8 cellular contexts compared by ENCODE assay signal in the genomic region with DNA sequence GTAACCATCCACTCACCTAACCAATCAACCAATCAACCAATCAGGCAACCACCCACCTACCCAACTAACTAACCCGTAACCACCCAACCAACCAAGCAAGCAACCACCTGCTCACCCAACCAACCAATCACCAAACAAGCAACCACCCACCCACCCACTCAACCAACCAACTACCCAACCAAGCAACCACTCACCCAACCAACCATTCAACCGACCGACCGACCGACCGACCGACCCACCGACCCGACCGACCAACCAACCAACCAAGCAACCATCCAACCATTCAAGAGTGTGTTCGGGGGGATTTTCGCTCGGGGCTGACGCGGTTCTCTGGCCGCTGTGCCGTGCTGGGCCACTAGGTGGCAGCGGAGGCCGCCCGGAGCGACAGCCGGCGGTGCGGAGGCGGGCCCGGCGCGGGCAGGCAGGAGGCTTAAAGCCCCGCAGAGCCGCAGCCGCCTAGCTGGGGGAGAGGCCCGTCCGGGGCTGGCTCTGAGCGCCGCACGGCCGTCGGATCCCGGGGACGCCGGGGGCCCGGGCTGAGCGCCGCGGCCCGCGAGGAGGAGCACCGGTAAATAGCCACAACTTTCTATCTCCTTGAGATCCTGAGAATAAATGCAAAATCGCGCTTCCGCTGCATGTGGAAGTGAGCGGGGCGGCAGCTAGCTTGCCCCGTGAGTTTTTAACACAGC. TPM values are rescaled to one million over a fixed set of nuclear protein-coding genes. Genes with fewer than 3 reads are reported as not detected.
DNase-seq lines count a peak whose midpoint lies in the region; ATAC-seq and TF ChIP-seq lines count a peak whose summit lies in the region.

A gene (plus strand): TSS at position 443 of the 689 bp plus-strand sequence. CDS start 1,617 bp downstream, outside the sequence.

- H3K4me1 Mint-ChIP-seq in activated T-cell treated with anti-CD3 and anti-CD28 coated beads, Interleukin-2, amount 50 U/mL, for 4 hours (ENCODE audit: low read depth), result peaks cover 2% of the 10 kb centered on the region
- no peaks in the 10 kb centered on the region for H3K4me1 Mint-ChIP-seq in neural crest cell
- no peaks in the 10 kb centered on the region for H3K4me1 Mint-ChIP-seq in stimulated activated naive CD8-positive, alpha-beta T cell treated with anti-CD3 and anti-CD28 coated beads, Interleukin-15, Interleukin-2, amounts not matched to agents 100 ng/mL and 50 ng/mL, for 24 hours (ENCODE audit: low read depth)

- H3K36me3 ChIP-seq in OCI-LY3 (replicated peaks; ENCODE audit: low read depth, low read length), result no peaks in the 10 kb centered on the region

- no peaks in the 10 kb centered on the region for H3K9me3 ChIP-seq in OCI-LY3 (ENCODE audit: insufficient read depth, low read length)

- DNase-seq in Ammon's horn (ENCODE audit: low spot score), result peak; percentile 64
- DNase-seq in activated T-cell treated with anti-CD3 and anti-CD28 coated beads, Interleukin-2, amount 50 U/mL, for 4 hours, result peak; percentile 68
- DNase-seq in fibroblast of mammary gland (ENCODE audit: low read depth), result peak; percentile 26
- DNase-seq in neural crest cell (ENCODE audit: low read depth, low spot score), result peak; percentile 76

- H3K4me2 ChIP-seq in OCI-LY3 (ENCODE audit: low read length), result peak within 1 kb of the TSS; percentile 66

- ATAC-seq in GM18909 (IDR thresholded peaks at IDR 0.05; ENCODE audit: poor library complexity, unreplicated experiment) (peak; percentile 91), HG03175 (IDR thresholded peaks at IDR 0.05; ENCODE audit: unreplicated experiment) (peak; percentile 88)
- peak; percentile 91 to 94 for ATAC-seq in activated T-cell treated with anti-CD3 and anti-CD28 coated beads, Interleukin-2, amount 50 U/mL, for 4 hours

- no peak within 1 kb of the TSS for H3K27ac Mint-ChIP-seq in neural crest cell (ENCODE audit: unreplicated experiment)
- no peak within 1 kb of the TSS for H3K27ac Mint-ChIP-seq in stimulated activated naive CD8-positive, alpha-beta T cell treated with anti-CD3 and anti-CD28 coated beads, Interleukin-15, Interleukin-2, amounts not matched to agents 100 ng/mL and 50 ng/mL, for 24 hours

- no peaks in the 10 kb centered on the region for H3K4me1 ChIP-seq in OCI-LY3 (ENCODE audit: low read length)

- peak within 1 kb of the TSS; percentile 55 for H3K4me3 Mint-ChIP-seq in activated T-cell treated with anti-CD3 and anti-CD28 coated beads, Interleukin-2, amount 50 U/mL, for 4 hours
- H3K4me3 Mint-ChIP-seq in neural crest cell, result no peak within 1 kb of the TSS
- H3K4me3 Mint-ChIP-seq in stimulated activated naive CD8-positive, alpha-beta T cell treated with anti-CD3 and anti-CD28 coated beads, Interleukin-15, Interleukin-2, amounts not matched to agents 100 ng/mL and 50 ng/mL, for 24 hours, result peak within 1 kb of the TSS; percentile 25

- H4K20me1 ChIP-seq in OCI-LY3 (ENCODE audit: insufficient read depth, low read length), result no peaks in the 10 kb centered on the region

- no peak within 1 kb of the TSS for H2AFZ ChIP-seq in OCI-LY3 (ENCODE audit: low read depth, low read length)

- H3K27me3 Mint-ChIP-seq in activated T-cell treated with anti-CD3 and anti-CD28 coated beads, Interleukin-2, amount 50 U/mL, for 4 hours (ENCODE audit: low read depth), result peaks cover 29% of the 10 kb centered on the region
- peaks cover 39% of the 10 kb centered on the region for H3K27me3 Mint-ChIP-seq in neural crest cell (ENCODE audit: low read depth)
- peaks cover 27% of the 10 kb centered on the region for H3K27me3 Mint-ChIP-seq in stimulated activated naive CD8-positive, alpha-beta T cell treated with anti-CD3 and anti-CD28 coated beads, Interleukin-15, Interleukin-2, amounts not matched to agents 100 ng/mL and 50 ng/mL, for 24 hours

- peak within 1 kb of the TSS; percentile 45; the same call in 1 of the 2 replicates for H3K9ac ChIP-seq in OCI-LY3 (ENCODE audit: low read length)

- H3K27ac ChIP-seq in OCI-LY3 (ENCODE audit: low read length), result no peak within 1 kb of the TSS

- H3K4me3 ChIP-seq in OCI-LY3 (ENCODE audit: low read length) (peak within 1 kb of the TSS; percentile 77), fibroblast of mammary gland (ENCODE audit: control insufficient read depth, low read depth, low read length) (no peak within 1 kb of the TSS)

- H3K27me3 ChIP-seq in OCI-LY3 (ENCODE audit: low read depth, low read length), result peaks cover 31% of the 10 kb centered on the region

- no peaks in the 10 kb centered on the region for H3K79me2 ChIP-seq in OCI-LY3 (ENCODE audit: low read length)

- no peaks in the 10 kb centered on the region for H3K9me3 Mint-ChIP-seq in activated T-cell treated with anti-CD3 and anti-CD28 coated beads, Interleukin-2, amount 50 U/mL, for 4 hours
- H3K9me3 Mint-ChIP-seq in neural crest cell, result no peaks in the 10 kb centered on the region
- H3K9me3 Mint-ChIP-seq in stimulated activated naive CD8-positive, alpha-beta T cell treated with anti-CD3 and anti-CD28 coated beads, Interleukin-15, Interleukin-2, amounts not matched to agents 100 ng/mL and 50 ng/mL, for 24 hours, result no peaks in the 10 kb centered on the region

- TF ChIP-seq CTCF in OCI-LY3 (IDR thresholded peaks at IDR 0.05; ENCODE audit: low read depth, low read length) (peak; percentile 87), fibroblast of mammary gland (conservative IDR thresholded peaks at IDR 0.05; ENCODE audit: control insufficient read depth, insufficient read depth, low read depth, low read length) (peak; percentile 47), neural crest cell (conservative IDR thresholded peaks at IDR 0.05) (peak; percentile 80)

- H3K36me3 Mint-ChIP-seq in activated T-cell treated with anti-CD3 and anti-CD28 coated beads, Interleukin-2, amount 50 U/mL, for 4 hours (ENCODE audit: insufficient read depth), result no peaks in the 10 kb centered on the region
- H3K36me3 Mint-ChIP-seq in neural crest cell (ENCODE audit: low read depth), result no peaks in the 10 kb centered on the region
- H3K36me3 Mint-ChIP-seq in stimulated activated naive CD8-positive, alpha-beta T cell treated with anti-CD3 and anti-CD28 coated beads, Interleukin-15, Interleukin-2, amounts not matched to agents 100 ng/mL and 50 ng/mL, for 24 hours (ENCODE audit: low read depth), result no peaks in the 10 kb centered on the region

RNA-seq across cellular contexts. Expression of the gene that starts here (rescaled TPM):
- total RNA-seq in activated T-cell treated with anti-CD3 and anti-CD28 coated beads, Interleukin-2, amount 50 U/mL, for 4 hours, result not detected
- total RNA-seq in neural crest cell, result not detected in 2 replicates

Comparison
In these comparisons a context has a peak if more than half of its experiments do, and no peak if none do; other contexts are left out.
1. Peak in DNase-seq and ATAC-seq in activated T-cell treated with anti-CD3 and anti-CD28 coated beads, Interleukin-2, amount 50 U/mL, for 4 hours; RNA of the gene not detected or under 1 TPM.
2. Peak in DNase-seq in neural crest cell; RNA of the gene not detected or under 1 TPM.
3. DNase-seq: peak in every context shown above with its lines; median percentile 76 in neural crest cell; 68 in activated T-cell treated with anti-CD3 and anti-CD28 coated beads, Interleukin-2, amount 50 U/mL, for 4 hours; 64 in Ammon's horn; 26 in fibroblast of mammary gland.